16 cellular contexts compared by ENCODE assay signal in the genomic region with DNA sequence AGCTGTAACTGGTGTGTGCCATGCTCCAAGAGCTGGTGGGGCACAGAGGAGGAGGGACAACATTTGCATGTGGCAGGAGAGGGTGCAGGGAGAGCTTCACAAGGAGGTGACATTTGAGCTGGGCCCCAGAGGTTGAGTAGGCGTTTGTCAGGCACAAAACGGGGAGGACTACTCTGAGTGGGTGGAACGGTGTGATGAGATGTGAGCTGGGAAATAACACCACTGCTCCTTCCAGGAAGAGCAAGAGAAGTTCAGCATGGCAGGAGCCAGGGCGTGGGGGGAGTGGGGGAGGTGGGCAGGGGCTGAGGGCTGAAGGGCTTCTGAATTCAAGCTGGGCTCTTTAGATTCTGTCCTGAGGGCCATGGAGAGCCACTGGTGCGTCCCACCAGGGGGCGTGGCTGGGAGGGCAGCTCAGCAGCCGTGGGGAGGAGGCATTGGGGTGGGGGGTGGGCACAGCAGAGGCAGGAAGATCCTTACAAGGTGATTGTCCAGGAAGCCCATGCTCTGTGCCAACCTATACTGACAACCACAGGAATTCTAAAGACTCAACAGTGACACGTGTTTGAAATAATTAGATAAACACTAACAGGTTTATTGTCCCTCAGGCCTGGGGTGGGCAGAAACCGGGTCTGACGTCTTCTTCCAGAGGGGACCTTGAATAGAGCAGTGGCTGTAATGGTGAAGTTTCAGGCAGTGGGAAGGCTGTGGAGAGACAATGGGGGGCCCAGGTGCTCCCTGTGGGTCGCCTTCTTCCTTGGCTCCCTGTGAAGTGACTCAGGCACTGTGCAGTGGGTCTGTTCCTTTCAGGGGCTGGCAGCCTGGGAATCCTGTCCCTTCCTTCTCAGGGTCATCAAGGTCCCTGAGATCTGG. TPM values are rescaled to one million over a fixed set of nuclear protein-coding genes. Genes with fewer than 3 reads are reported as not detected.
DNase-seq lines count a peak whose midpoint lies in the region; ATAC-seq and TF ChIP-seq lines count a peak whose summit lies in the region.
"Had no signal": no experiment of that assay in that cellular context is flagged by ENCODE, and none has a peak within 500 bp of the region (broad histone marks: within the 10 kb centered on the region; RNA-seq: fewer than 3 reads in every experiment).

No MANE protein-coding gene starts in this region.

- peaks cover 0 to 13% (median 0%) of the 10 kb centered on the region in 9 donors for H3K27me3 ChIP-seq in heart left ventricle
- H3K27me3 ChIP-seq: upper lobe of right lung had no signal

- H3K4me3 ChIP-seq in retinal pigment epithelial cell (ENCODE audit: low read length) (no peak overlapping the region), heart left ventricle (no peak overlapping the region)
- H3K4me3 ChIP-seq: GM12878, upper lobe of right lung had no signal

- no peaks in the 10 kb centered on the region for H3K9me3 Mint-ChIP-seq in T-helper 2 cell treated with Interferon-gamma antibody and Interleukin-4, amounts not matched to agents 5 μg/mL and 100 μg/mL, for 36 hours
- H3K9me3 Mint-ChIP-seq: dendritic cell treated with granulocyte-macrophage colony-stimulating factor and Interleukin-4, amounts not matched to agents 40 ng/mL and 50 ng/mL, for 4 days had no signal

- no peak overlapping the region for H3K4me3 Mint-ChIP-seq in T-helper 2 cell treated with Interferon-gamma antibody and Interleukin-4, amounts not matched to agents 5 μg/mL and 100 μg/mL, for 36 hours
- H3K4me3 Mint-ChIP-seq: dendritic cell treated with granulocyte-macrophage colony-stimulating factor and Interleukin-4, amounts not matched to agents 40 ng/mL and 50 ng/mL, for 4 days had no signal

- no peaks in the 10 kb centered on the region for H3K4me1 Mint-ChIP-seq in T-helper 2 cell treated with Interferon-gamma antibody and Interleukin-4, amounts not matched to agents 5 μg/mL and 100 μg/mL, for 36 hours (ENCODE audit: low read depth)

- no peak overlapping the region for H3K27ac ChIP-seq in heart left ventricle
- H3K27ac ChIP-seq: RWPE1, upper lobe of right lung had no signal

- 52 to 61% (median 58%) methylated on average over 11 of the region's 11 CpGs for WGBS in heart left ventricle, 4 donors

- H3K9me3 ChIP-seq in heart left ventricle, result no peaks in the 10 kb centered on the region
- H3K9me3 ChIP-seq: upper lobe of right lung had no signal

- no peak overlapping the region for H3K27ac Mint-ChIP-seq in T-helper 2 cell treated with Interferon-gamma antibody and Interleukin-4, amounts not matched to agents 5 μg/mL and 100 μg/mL, for 36 hours
- H3K27ac Mint-ChIP-seq: dendritic cell treated with granulocyte-macrophage colony-stimulating factor and Interleukin-4, amounts not matched to agents 40 ng/mL and 50 ng/mL, for 4 days had no signal

- ATAC-seq in HG03571 (IDR thresholded peaks at IDR 0.05; ENCODE audit: unreplicated experiment), result no peak
- ATAC-seq in heart left ventricle, result no peak
- ATAC-seq: GM12878, upper lobe of right lung had no signal

- no peak for TF ChIP-seq POLR2A in heart left ventricle (IDR thresholded peaks at IDR 0.05)

- intact Hi-C loops in heart left ventricle (cut with DNase I), result loop anchor here in 6 of 10 donors (5.0 to 10.0 kb wide), 4 partner anchors 116 to 376 kb away; a partner anchor contains a TSS

- peaks cover 0 to 9% (median 0%) of the 10 kb centered on the region in 12 donors for H3K4me1 ChIP-seq in heart left ventricle
- H3K4me1 ChIP-seq: upper lobe of right lung had no signal

- no peaks in the 10 kb centered on the region for H3K36me3 Mint-ChIP-seq in T-helper 2 cell treated with Interferon-gamma antibody and Interleukin-4, amounts not matched to agents 5 μg/mL and 100 μg/mL, for 36 hours (ENCODE audit: low read depth)

- no peaks in the 10 kb centered on the region for H3K36me3 ChIP-seq in heart left ventricle
- H3K36me3 ChIP-seq: upper lobe of right lung had no signal

- peak; percentile 41 for TF ChIP-seq CTCF in retinal pigment epithelial cell (conservative IDR thresholded peaks at IDR 0.05; ENCODE audit: low read depth, low read length)
- no peak for TF ChIP-seq CTCF in heart left ventricle (IDR thresholded peaks at IDR 0.05)

- peak; percentile 5 for DNase-seq in T-helper 2 cell treated with Interferon-gamma antibody and Interleukin-4, amounts not matched to agents 5 μg/mL and 100 μg/mL, for 36 hours (ENCODE audit: low spot score)
- no peak for DNase-seq in T-helper 2 cell
- DNase-seq in M059J (ENCODE audit: low read depth), result peak; percentile 50
- DNase-seq in dermis blood vessel endothelial cell, result peak; percentile 9
- no peak for DNase-seq in retinal pigment epithelial cell (ENCODE audit: low read depth)
- no peak for DNase-seq in stimulated activated naive CD4-positive, alpha-beta T cell treated with Interleukin-2 at 50 U/mL for 16 hours (lab: John Stamatoyannopoulos, UW)
- DNase-seq in heart left ventricle, result no peak
- DNase-seq: amniotic stem cell, MM.1S, NCI-H446, T-helper 9 cell, upper lobe of right lung had no signal

- H3K27me3 Mint-ChIP-seq in T-helper 2 cell treated with Interferon-gamma antibody and Interleukin-4, amounts not matched to agents 5 μg/mL and 100 μg/mL, for 36 hours (ENCODE audit: low read depth), result no peaks in the 10 kb centered on the region

RNA-seq across cellular contexts. Expression of a gene that starts 54.4 kb away (rescaled TPM):
- not detected in 2 replicates for total RNA-seq in M059J (2014; rRNA removed; shearing (Covaris generic))
- not detected in 2 replicates for total RNA-seq in dermis blood vessel endothelial cell
- not detected for total RNA-seq in heart left ventricle
- polyA plus RNA-seq in heart left ventricle, result not detected
- total RNA-seq: GM12878, upper lobe of right lung had no signal
- polyA plus RNA-seq: GM12878 had no signal

RNA-seq across cellular contexts. Expression of a gene that starts 57.2 kb away (rescaled TPM):
- not detected in 2 replicates for total RNA-seq in M059J (2014; rRNA removed; shearing (Covaris generic))
- total RNA-seq in dermis blood vessel endothelial cell (not detected in 2 replicates), heart left ventricle (under 1 TPM in 1 of 9 donors, not detected in 8; 0.16 TPM)
- polyA plus RNA-seq in heart left ventricle, result under 1 TPM; 0.06 to 0.23 TPM
- total RNA-seq: GM12878, upper lobe of right lung had no signal
- polyA plus RNA-seq: GM12878 had no signal

Comparison
In these comparisons a context has a peak if more than half of its experiments do, and no peak if none do; other contexts are left out.
1. DNase-seq: peak in T-helper 2 cell treated with Interferon-gamma antibody and Interleukin-4, amounts not matched to agents 5 μg/mL and 100 μg/mL, for 36 hours (single experiment), M059J (single experiment) and dermis blood vessel endothelial cell (single experiment); none in T-helper 2 cell (0 of 5), retinal pigment epithelial cell (single experiment), stimulated activated naive CD4-positive, alpha-beta T cell treated with Interleukin-2 at 50 U/mL for 16 hours (single experiment) and heart left ventricle (0 of 5).